ENCODE assay signal across 11 cellular contexts in the genomic region with DNA sequence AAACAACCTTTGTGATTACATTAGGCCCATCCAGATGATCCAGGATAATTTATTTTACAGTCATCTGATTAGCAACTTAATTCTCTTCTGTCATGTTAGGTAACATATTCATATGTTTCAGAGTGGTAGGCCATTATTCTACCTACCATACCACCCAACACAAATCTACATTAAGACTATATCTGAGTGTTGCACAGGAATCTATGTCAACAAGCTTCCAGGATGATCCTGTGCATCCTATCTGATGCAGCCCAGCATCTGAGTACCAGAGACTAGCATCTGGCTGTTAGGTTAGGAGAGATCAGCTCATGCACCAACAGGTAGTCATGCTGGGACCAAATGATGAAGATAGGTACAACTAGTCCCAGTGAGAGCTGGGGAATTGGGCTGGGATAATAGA. TPM values are rescaled to one million over a fixed set of nuclear protein-coding genes. Genes with fewer than 3 reads are reported as not detected.
DNase-seq lines count a peak whose midpoint lies in the region; ATAC-seq, FAIRE-seq and TF ChIP-seq lines count a peak whose summit lies in the region.
"Had no signal": no experiment of that assay in that cellular context is flagged by ENCODE, and none has a peak within 500 bp of the region (broad histone marks: within the 10 kb centered on the region; RNA-seq: fewer than 3 reads in every experiment).

No MANE protein-coding gene starts in this region.

- no peaks in the 10 kb centered on the region for H3K9me3 ChIP-seq in HepG2 (ENCODE audit: low read length)
- no peaks in the 10 kb centered on the region for H3K9me3 ChIP-seq in right lobe of liver
- no peaks in the 10 kb centered on the region for H3K9me3 ChIP-seq in iPS-15b (ENCODE audit: control insufficient read depth, insufficient read depth, low read length)
- no peaks in the 10 kb centered on the region for H3K9me3 ChIP-seq in neuronal stem cell (replicated peaks in 1 of 2; ENCODE audit: control insufficient read depth in 2 of 2, insufficient read depth in 1 of 2, low read depth in 1 of 2, low read length in 2 of 2)
- H3K9me3 ChIP-seq: HAP-1 had no signal

- H3K27ac ChIP-seq in HepG2 (ENCODE audit: extremely low read length, insufficient read depth, low read length): peak overlapping the region; percentile 83
- no peak overlapping the region for H3K27ac ChIP-seq in right lobe of liver
- H3K27ac ChIP-seq in neuronal stem cell (replicated peaks; ENCODE audit: low read length): no peak overlapping the region

- no peak for DNase-seq in HepG2 (ENCODE audit: low spot score)
- DNase-seq in right lobe of liver: no peak
- DNase-seq in WTC11 (ENCODE audit: low spot score): no peak
- DNase-seq in HTR-8/SVneo (ENCODE audit: insufficient read length, low spot score): no peak
- DNase-seq in activated CD4-positive, CD25-positive, alpha-beta regulatory T cell (lab: John Stamatoyannopoulos, UW): no peak
- DNase-seq in GM10266 (ENCODE audit: extremely low spot score): no peak
- DNase-seq in neuronal stem cell (ENCODE audit: low spot score): no peak
- DNase-seq: NCI-H446 treated with DMSO at 0.1 percent for 48 hours, substantia nigra had no signal

- H2AK5ac ChIP-seq in neuronal stem cell (ENCODE audit: low read depth, low read length): no peak overlapping the region

- no peak overlapping the region for H4K8ac ChIP-seq in neuronal stem cell (ENCODE audit: low read depth, low read length)

- intact Hi-C loops in HepG2 (cut with micrococcal nuclease; ENCODE audit: unreplicated experiment) (no loop called here), right lobe of liver (cut with DNase I) (no loop called here)

- no peak overlapping the region for H2BK120ac ChIP-seq in neuronal stem cell (ENCODE audit: low read depth, low read length)

- TF ChIP-seq CTCF in HepG2 (CRISPR knock-in tag; IDR thresholded peaks at IDR 0.05) (no peak), right lobe of liver (IDR thresholded peaks at IDR 0.05) (no peak), WTC11 (IDR thresholded peaks at IDR 0.05) (no peak), GM10266 (IDR thresholded peaks at IDR 0.05; ENCODE audit: control insufficient read depth, insufficient read depth, low read depth, missing control alignments) (no peak)

- POLR2A ChIA-PET in HepG2 (lab: Yijun Ruan, JAX) (interaction anchor here (0.7 to 2.7 kb wide), 4 partner anchors 13 to 224 kb away, joined by 3 to 27 read pairs (median 4); a partner anchor contains a TSS), WTC11 (lab: Charles Lee) (no interaction called here)

- peak overlapping the region; percentile 84 for H3K27ac Mint-ChIP-seq in WTC11

- H3K4ac ChIP-seq in neuronal stem cell (ENCODE audit: low read length): no peak overlapping the region

- ATAC-seq in HepG2 (no peak), right lobe of liver (no peak), WTC11 (no peak)

- H3K36me3 ChIP-seq in HepG2 (replicated peaks in 1 of 2; ENCODE audit: control insufficient read depth in 1 of 2, insufficient read depth in 2 of 2, low read length in 2 of 2) (peaks cover 18 to 45% of the 10 kb centered on the region in 2 experiments), right lobe of liver (peaks cover 9 to 51% (median 25%) of the 10 kb centered on the region in 4 donors), iPS-15b (ENCODE audit: control insufficient read depth, insufficient read depth, low read length) (peaks cover 27% of the 10 kb centered on the region), neuronal stem cell (replicated peaks in 1 of 2; ENCODE audit: control insufficient read depth in 2 of 2, insufficient read depth in 2 of 2, low read length in 2 of 2) (peaks cover 44 to 75% of the 10 kb centered on the region in 2 donors)

- no peaks in the 10 kb centered on the region for H3K27me3 Mint-ChIP-seq in WTC11 (ENCODE audit: low read depth)

- no peak overlapping the region for H3K23ac ChIP-seq in neuronal stem cell (ENCODE audit: low read depth, low read length, poor library complexity)

- H3K79me1 ChIP-seq in neuronal stem cell (ENCODE audit: low read depth, low read length): peaks cover 12% of the 10 kb centered on the region

- H2BK15ac ChIP-seq in neuronal stem cell (ENCODE audit: low read length): no peak overlapping the region

- H2BK5ac ChIP-seq in neuronal stem cell (ENCODE audit: low read length): no peak overlapping the region

- no peak for TF ChIP-seq RAD21 in HepG2 (CRISPR knock-in tag; IDR thresholded peaks at IDR 0.05)

- no peak overlapping the region for H2BK12ac ChIP-seq in neuronal stem cell (ENCODE audit: low read length)

- no peaks in the 10 kb centered on the region for H3K9me3 Mint-ChIP-seq in WTC11

- no peak overlapping the region for H4K91ac ChIP-seq in neuronal stem cell (ENCODE audit: low read depth, low read length, poor library complexity)

- no peak overlapping the region for H3K18ac ChIP-seq in neuronal stem cell (ENCODE audit: low read length)

- TF ChIP-seq POLR2A in HepG2 (IDR thresholded peaks at IDR 0.05; ENCODE audit: insufficient read depth in 1 of 2, low read depth in 2 of 2, low read length in 2 of 2) (no peak), right lobe of liver (IDR thresholded peaks at IDR 0.05) (no peak)

- H3K4me3 ChIP-seq in HepG2 (replicated peaks in 1 of 3; ENCODE audit: insufficient read depth in 1 of 3, low read depth in 2 of 3, low read length in 3 of 3): 0 out of 6 replicates have a peak overlapping the region, but pooled peaks of 1 of the 3 experiments have one; percentile 54
- peak overlapping the region in 1 of 3 donors; percentile 13 for H3K4me3 ChIP-seq in right lobe of liver
- peak overlapping the region; percentile 94 for H3K4me3 ChIP-seq in iPS-15b (ENCODE audit: low read depth, low read length)
- peak overlapping the region in 1 of 2 donors; percentile 58 for H3K4me3 ChIP-seq in neuronal stem cell (ENCODE audit: low read length in 2 of 2)

- H3K14ac ChIP-seq in neuronal stem cell (ENCODE audit: low read length): no peak overlapping the region

- peaks cover 62% of the 10 kb centered on the region for H3K36me3 Mint-ChIP-seq in WTC11

- no peak overlapping the region for H2AFZ ChIP-seq in HepG2 (ENCODE audit: low read length)
- no peak overlapping the region for H2AFZ ChIP-seq in neuronal stem cell (ENCODE audit: low read length)

- FAIRE-seq in HepG2 (lab: Jason Lieb, UNC) (no peak), HTR-8/SVneo (lab: Jason Lieb, UNC) (no peak)

- BruUV-seq in HepG2 (replicated peaks; lab: Mats Ljungman, UMichigan): no TSS peak

- no peaks in the 10 kb centered on the region for H4K20me1 ChIP-seq in HepG2 (ENCODE audit: insufficient read depth, low read length)

- CTCF ChIA-PET in HepG2 (lab: Yijun Ruan, JAX; ENCODE audit: low intra/inter-chr PET ratio, low total read pairs) (no interaction called here), WTC11 (lab: Charles Lee) (interaction anchor here (0.6 to 2.0 kb wide), 2 partner anchors 10 to 425 kb away, joined by 3 to 22 read pairs; no protein-coding TSS in a partner anchor)

- H3K4me2 ChIP-seq in HepG2 (ENCODE audit: low read depth, low read length) (peak overlapping the region; percentile 99), neuronal stem cell (ENCODE audit: insufficient read depth, low read length, poor library complexity, severe bottlenecking) (no peak overlapping the region)

- H3K4me1 Mint-ChIP-seq in WTC11: peaks cover 26% of the 10 kb centered on the region

- TF ChIP-seq EP300 in HepG2 (IDR thresholded peaks at IDR 0.05; ENCODE audit: low read depth in 2 of 2, low read length in 2 of 2) (no peak), HepG2 (CRISPR knock-in tag; IDR thresholded peaks at IDR 0.05; ENCODE audit: borderline replicate concordance) (no peak)

- H3K79me2 ChIP-seq in HepG2 (ENCODE audit: insufficient read depth, low read length): peaks cover 41% of the 10 kb centered on the region

- in situ Hi-C loops in HepG2 (cut with HindIII; ENCODE audit: extremely low pct_ligation_motif_present, low pct_unique_long_range_greater_than_20kb): loop anchor here (25.0 kb wide), 1 partner anchor 187 kb away; no protein-coding TSS in a partner anchor

- H3K4me3 Mint-ChIP-seq in WTC11: peak overlapping the region; percentile 89

- H3K4me1 ChIP-seq in HepG2 (ENCODE audit: insufficient read depth, low read length): peaks cover 50% of the 10 kb centered on the region
- H3K4me1 ChIP-seq in right lobe of liver: peaks cover 2 to 12% (median 5%) of the 10 kb centered on the region in 4 donors
- H3K4me1 ChIP-seq in iPS-15b (ENCODE audit: control insufficient read depth, insufficient read depth, low read length): peaks cover 2% of the 10 kb centered on the region
- peaks cover 6 to 9% of the 10 kb centered on the region in 2 donors for H3K4me1 ChIP-seq in neuronal stem cell (ENCODE audit: control insufficient read depth in 2 of 2, insufficient read depth in 1 of 2, low read depth in 1 of 2, low read length in 2 of 2)

- H3K27me3 ChIP-seq in HepG2 (ENCODE audit: control insufficient read depth in 1 of 2, insufficient read depth in 2 of 2, low read length in 2 of 2) (no peaks in the 10 kb centered on the region; a peak in 1 of 5 replicates), right lobe of liver (no peaks in the 10 kb centered on the region), iPS-15b (ENCODE audit: control insufficient read depth, insufficient read depth, low read length) (no peaks in the 10 kb centered on the region), neuronal stem cell (ENCODE audit: control insufficient read depth in 3 of 3, insufficient read depth in 3 of 3, low read depth in 1 of 3, low read length in 3 of 3) (no peaks in the 10 kb centered on the region)

- H3K9ac ChIP-seq in HepG2 (ENCODE audit: insufficient read depth, low read depth, low read length) (peak overlapping the region; percentile 93; the same call in 1 of the 2 replicates), iPS-15b (ENCODE audit: low read depth, low read length) (no peak overlapping the region), neuronal stem cell (ENCODE audit: low read depth, low read length, poor library complexity) (no peak overlapping the region)

RNA-seq across cellular contexts. Expression of a gene that starts 1.3 kb away (rescaled TPM):
- 105 and 120 TPM in 2 replicates for total RNA-seq in HepG2 (2016; rRNA removed; fragmentation: Illumina TruSeq; extraction: Trizol)
- total RNA-seq in HepG2 (2016; cell fraction: cytosol; rRNA removed; fragmentation: Illumina TruSeq; extraction: Trizol; ENCODE audit: low read depth): 15.2 and 16.6 TPM in 2 replicates
- 109 and 123 TPM in 2 replicates for total RNA-seq in HepG2 (2016; cell fraction: insoluble cytoplasmic fraction; rRNA removed; fragmentation: Illumina TruSeq; extraction: Trizol)
- total RNA-seq in HepG2 (2016; cell fraction: membrane; rRNA removed; fragmentation: Illumina TruSeq; extraction: Trizol): 29.3 and 30.6 TPM in 2 replicates
- 97.6 and 120 TPM in 2 replicates for total RNA-seq in HepG2 (2016; cell fraction: nucleus; rRNA removed; fragmentation: Illumina TruSeq; extraction: Trizol)
- polyA plus RNA-seq in HepG2 (2011; rRNA removed): 82.6 and 106 TPM in 2 replicates
- polyA plus RNA-seq in HepG2 (2011; cell fraction: cytosol; rRNA removed): 53.6 and 58.7 TPM in 2 replicates
- polyA plus RNA-seq in HepG2 (2011; cell fraction: nucleus; rRNA removed): 231 and 242 TPM in 2 replicates
- polyA plus RNA-seq in HepG2 (2012): 45.8 and 68.4 TPM in 2 replicates
- polyA plus RNA-seq in HepG2 (2016; cell fraction: cytosol; fragmentation: Illumina TruSeq; extraction: Trizol; ENCODE audit: low read depth): 11.3 and 12.0 TPM in 2 replicates
- 83.4 and 100 TPM in 2 replicates for polyA plus RNA-seq in HepG2 (2016; cell fraction: insoluble cytoplasmic fraction; fragmentation: Illumina TruSeq; extraction: Trizol; ENCODE audit: low read depth)
- polyA plus RNA-seq in HepG2 (2016; cell fraction: membrane; fragmentation: Illumina TruSeq; extraction: Trizol; ENCODE audit: low read depth): 18.2 and 23.9 TPM in 2 replicates
- 214 and 219 TPM in 2 replicates for polyA plus RNA-seq in HepG2 (2016; cell fraction: nucleus; fragmentation: Illumina TruSeq; extraction: Trizol; ENCODE audit: insufficient read depth, low read depth)
- polyA minus RNA-seq in HepG2 (2011; rRNA and poly(A)+ RNA removed; ENCODE audit: low replicate concordance): 168 and 202 TPM in 2 replicates
- 27.9 and 30.7 TPM in 2 replicates for polyA minus RNA-seq in HepG2 (2011; cell fraction: cytosol; rRNA and poly(A)+ RNA removed)
- 96.8 and 111 TPM in 2 replicates for polyA minus RNA-seq in HepG2 (2011; cell fraction: nucleus; rRNA and poly(A)+ RNA removed)
- total RNA-seq in right lobe of liver: 10 to 100 TPM; 31.8 to 42.2 (median 36.5) TPM
- 69.4 to 83.1 TPM (median 74.5 TPM) in 3 replicates for total RNA-seq in WTC11 (2021)
- polyA plus RNA-seq in neuronal stem cell (2013, experiment 1 of 2): 43.0 TPM
- 42.3 TPM for polyA plus RNA-seq in neuronal stem cell (2013, experiment 2 of 2)

RNA-seq across cellular contexts. Expression of a gene that starts 7.0 kb away (rescaled TPM):
- total RNA-seq in HepG2 (2016; rRNA removed; fragmentation: Illumina TruSeq; extraction: Trizol) (39.2 and 81.4 TPM in 2 replicates), right lobe of liver (10 to 100 TPM; 32.5 to 91.1 (median 41.7) TPM), WTC11 (2021) (58.6 to 61.9 TPM (median 60.9 TPM) in 3 replicates)
- total RNA-seq in HepG2 (2016; cell fraction: cytosol; rRNA removed; fragmentation: Illumina TruSeq; extraction: Trizol; ENCODE audit: low read depth): 13.7 and 14.2 TPM in 2 replicates
- total RNA-seq in HepG2 (2016; cell fraction: insoluble cytoplasmic fraction; rRNA removed; fragmentation: Illumina TruSeq; extraction: Trizol): 42.8 and 80.9 TPM in 2 replicates
- total RNA-seq in HepG2 (2016; cell fraction: membrane; rRNA removed; fragmentation: Illumina TruSeq; extraction: Trizol): 36.3 and 40.4 TPM in 2 replicates
- 71.9 and 87.9 TPM in 2 replicates for total RNA-seq in HepG2 (2016; cell fraction: nucleus; rRNA removed; fragmentation: Illumina TruSeq; extraction: Trizol)
- 109 and 113 TPM in 2 replicates for polyA plus RNA-seq in HepG2 (2011; rRNA removed)
- 120 and 141 TPM in 2 replicates for polyA plus RNA-seq in HepG2 (2011; cell fraction: cytosol; rRNA removed)
- polyA plus RNA-seq in HepG2 (2011; cell fraction: nucleus; rRNA removed): 144 and 146 TPM in 2 replicates
- polyA plus RNA-seq in HepG2 (2012): 68.1 and 72.3 TPM in 2 replicates
- polyA plus RNA-seq in HepG2 (2016; cell fraction: cytosol; fragmentation: Illumina TruSeq; extraction: Trizol; ENCODE audit: low read depth): 11.1 and 15.6 TPM in 2 replicates
- polyA plus RNA-seq in HepG2 (2016; cell fraction: insoluble cytoplasmic fraction; fragmentation: Illumina TruSeq; extraction: Trizol; ENCODE audit: low read depth): 38.9 and 40.8 TPM in 2 replicates
- polyA plus RNA-seq in HepG2 (2016; cell fraction: membrane; fragmentation: Illumina TruSeq; extraction: Trizol; ENCODE audit: low read depth): 25.9 and 27.2 TPM in 2 replicates
- 141 and 156 TPM in 2 replicates for polyA plus RNA-seq in HepG2 (2016; cell fraction: nucleus; fragmentation: Illumina TruSeq; extraction: Trizol; ENCODE audit: insufficient read depth, low read depth)
- polyA minus RNA-seq in HepG2 (2011; rRNA and poly(A)+ RNA removed; ENCODE audit: low replicate concordance): 175 and 196 TPM in 2 replicates
- polyA minus RNA-seq in HepG2 (2011; cell fraction: cytosol; rRNA and poly(A)+ RNA removed): 60.9 and 63.0 TPM in 2 replicates
- polyA minus RNA-seq in HepG2 (2011; cell fraction: nucleus; rRNA and poly(A)+ RNA removed): 51.1 and 68.9 TPM in 2 replicates
- polyA plus RNA-seq in neuronal stem cell (2013, experiment 1 of 2): 59.8 TPM
- polyA plus RNA-seq in neuronal stem cell (2013, experiment 2 of 2): 59.6 TPM

RNA-seq across cellular contexts. Expression of a gene that starts 31.4 kb away (rescaled TPM):
- total RNA-seq in HepG2 (2016; rRNA removed; fragmentation: Illumina TruSeq; extraction: Trizol) (25.4 and 28.1 TPM in 2 replicates), right lobe of liver (10 to 100 TPM; 46.6 to 63.2 (median 55.8) TPM), WTC11 (2021) (79.6 to 90.5 TPM (median 89.7 TPM) in 3 replicates)
- 6.3 and 7.6 TPM in 2 replicates for total RNA-seq in HepG2 (2016; cell fraction: cytosol; rRNA removed; fragmentation: Illumina TruSeq; extraction: Trizol; ENCODE audit: low read depth)
- 21.2 and 24.9 TPM in 2 replicates for total RNA-seq in HepG2 (2016; cell fraction: insoluble cytoplasmic fraction; rRNA removed; fragmentation: Illumina TruSeq; extraction: Trizol)
- total RNA-seq in HepG2 (2016; cell fraction: membrane; rRNA removed; fragmentation: Illumina TruSeq; extraction: Trizol): 6.7 and 7.3 TPM in 2 replicates
- 19.2 and 20.7 TPM in 2 replicates for total RNA-seq in HepG2 (2016; cell fraction: nucleus; rRNA removed; fragmentation: Illumina TruSeq; extraction: Trizol)
- 17.4 and 19.9 TPM in 2 replicates for polyA plus RNA-seq in HepG2 (2011; rRNA removed)
- polyA plus RNA-seq in HepG2 (2011; cell fraction: cytosol; rRNA removed): 19.4 and 21.4 TPM in 2 replicates
- polyA plus RNA-seq in HepG2 (2011; cell fraction: nucleus; rRNA removed): 31.0 and 32.6 TPM in 2 replicates
- 17.8 and 24.0 TPM in 2 replicates for polyA plus RNA-seq in HepG2 (2012)
- 1.4 and 1.7 TPM in 2 replicates for polyA plus RNA-seq in HepG2 (2016; cell fraction: cytosol; fragmentation: Illumina TruSeq; extraction: Trizol; ENCODE audit: low read depth)
- polyA plus RNA-seq in HepG2 (2016; cell fraction: insoluble cytoplasmic fraction; fragmentation: Illumina TruSeq; extraction: Trizol; ENCODE audit: low read depth): 16.1 and 22.3 TPM in 2 replicates
- 2.9 and 3.9 TPM in 2 replicates for polyA plus RNA-seq in HepG2 (2016; cell fraction: membrane; fragmentation: Illumina TruSeq; extraction: Trizol; ENCODE audit: low read depth)
- 18.6 and 20.7 TPM in 2 replicates for polyA plus RNA-seq in HepG2 (2016; cell fraction: nucleus; fragmentation: Illumina TruSeq; extraction: Trizol; ENCODE audit: insufficient read depth, low read depth)
- 69.1 and 136 TPM in 2 replicates for polyA minus RNA-seq in HepG2 (2011; rRNA and poly(A)+ RNA removed; ENCODE audit: low replicate concordance)
- 32.5 and 32.6 TPM in 2 replicates for polyA minus RNA-seq in HepG2 (2011; cell fraction: cytosol; rRNA and poly(A)+ RNA removed)
- 23.3 and 31.3 TPM in 2 replicates for polyA minus RNA-seq in HepG2 (2011; cell fraction: nucleus; rRNA and poly(A)+ RNA removed)
- 31.6 TPM for polyA plus RNA-seq in neuronal stem cell (2013, experiment 1 of 2)
- polyA plus RNA-seq in neuronal stem cell (2013, experiment 2 of 2): 31.1 TPM

RNA-seq across cellular contexts. Expression of a gene that starts 33.9 kb away (rescaled TPM):
- total RNA-seq in HepG2 (2016; rRNA removed; fragmentation: Illumina TruSeq; extraction: Trizol): 3.8 and 4.8 TPM in 2 replicates
- 1.9 and 2.0 TPM in 2 replicates for total RNA-seq in HepG2 (2016; cell fraction: cytosol; rRNA removed; fragmentation: Illumina TruSeq; extraction: Trizol; ENCODE audit: low read depth)
- 2.9 and 4.5 TPM in 2 replicates for total RNA-seq in HepG2 (2016; cell fraction: insoluble cytoplasmic fraction; rRNA removed; fragmentation: Illumina TruSeq; extraction: Trizol)
- total RNA-seq in HepG2 (2016; cell fraction: membrane; rRNA removed; fragmentation: Illumina TruSeq; extraction: Trizol): 3.9 and 4.0 TPM in 2 replicates
- total RNA-seq in HepG2 (2016; cell fraction: nucleus; rRNA removed; fragmentation: Illumina TruSeq; extraction: Trizol): 10.5 and 11.9 TPM in 2 replicates
- 14.5 and 26.6 TPM in 2 replicates for polyA plus RNA-seq in HepG2 (2011; rRNA removed)
- polyA plus RNA-seq in HepG2 (2011; cell fraction: cytosol; rRNA removed): 10.4 and 11.4 TPM in 2 replicates
- polyA plus RNA-seq in HepG2 (2011; cell fraction: nucleus; rRNA removed): 72.5 and 82.9 TPM in 2 replicates
- polyA plus RNA-seq in HepG2 (2012): 14.5 and 17.3 TPM in 2 replicates
- polyA plus RNA-seq in HepG2 (2016; cell fraction: cytosol; fragmentation: Illumina TruSeq; extraction: Trizol; ENCODE audit: low read depth): 2.2 and 2.7 TPM in 2 replicates
- polyA plus RNA-seq in HepG2 (2016; cell fraction: insoluble cytoplasmic fraction; fragmentation: Illumina TruSeq; extraction: Trizol; ENCODE audit: low read depth): 4.9 and 6.8 TPM in 2 replicates
- 4.3 TPM in 2 replicates for polyA plus RNA-seq in HepG2 (2016; cell fraction: membrane; fragmentation: Illumina TruSeq; extraction: Trizol; ENCODE audit: low read depth)
- 43.1 and 46.9 TPM in 2 replicates for polyA plus RNA-seq in HepG2 (2016; cell fraction: nucleus; fragmentation: Illumina TruSeq; extraction: Trizol; ENCODE audit: insufficient read depth, low read depth)
- polyA minus RNA-seq in HepG2 (2011; rRNA and poly(A)+ RNA removed; ENCODE audit: low replicate concordance): 0.19 and 29.3 TPM in 2 replicates
- 9.6 and 11.7 TPM in 2 replicates for polyA minus RNA-seq in HepG2 (2011; cell fraction: cytosol; rRNA and poly(A)+ RNA removed)
- polyA minus RNA-seq in HepG2 (2011; cell fraction: nucleus; rRNA and poly(A)+ RNA removed): 16.9 and 24.6 TPM in 2 replicates
- total RNA-seq in right lobe of liver: 10 to 100 TPM; 17.0 to 49.8 (median 21.1) TPM
- 0.15 to 0.18 TPM (median 0.16 TPM) in 3 replicates for total RNA-seq in WTC11 (2021)
- polyA plus RNA-seq in neuronal stem cell (2013, experiment 1 of 2): 0.14 TPM
- 0.15 TPM for polyA plus RNA-seq in neuronal stem cell (2013, experiment 2 of 2)
